Comparison of ENCODE assay signal across 20 cellular contexts in genomic region chr4:160450861-160451260, GRCh38.
"Had no signal": no experiment of that assay in that cellular context is flagged by ENCODE, and none has a peak within 500 bp of the region (broad histone marks: within the 10 kb centered on the region; RNA-seq: fewer than 3 reads in every experiment).

No MANE protein-coding gene starts in this region.

- DNase-seq: activated CD4-positive, alpha-beta T cell treated with anti-CD3 and anti-CD28 coated beads, Interleukin-2, amount 10 ng/mL, durations not matched to agents 24 days and 14 days; activated CD4-positive, alpha-beta T cell treated with anti-CD3 and anti-CD28 coated beads, Interleukin-2, amount 50 U/mL, for 4 hours; activated CD8-positive, alpha-beta T cell treated with anti-CD3 and anti-CD28 coated beads for 36 hours; activated effector memory CD4-positive, alpha-beta T cell treated with anti-CD3 and anti-CD28 coated beads, Interleukin-2, amount 50 U/mL, for 16 hours; activated naive CD4-positive, alpha-beta T cell; activated naive CD4-positive, alpha-beta T cell treated with anti-CD3 and anti-CD28 coated beads, Interleukin-2, amount 50 U/mL, for 16 hours; activated naive CD8-positive, alpha-beta T cell treated with anti-CD3 and anti-CD28 coated beads for 36 hours; activated T-cell treated with anti-CD3 and anti-CD28 coated beads, Interleukin-2, amount 50 U/mL, for 1 hour; activated T-cell treated with anti-CD3 and anti-CD28 coated beads, Interleukin-2, amount 50 U/mL, for 72 hours; amniotic stem cell; NCI-H1048; NCI-H1105 treated with DMSO at 0.1 percent for 48 hours; NCI-H1436; NCI-H1694; NCI-H1930; NCI-H2081 treated with DMSO at 0.1 percent for 48 hours; NCI-H345; NCI-H524 treated with DMSO at 0.1 percent for 48 hours; SHP77; T1000 had no signal
